Comparison of ENCODE assay signal across 2 cellular contexts in the genomic region with DNA sequence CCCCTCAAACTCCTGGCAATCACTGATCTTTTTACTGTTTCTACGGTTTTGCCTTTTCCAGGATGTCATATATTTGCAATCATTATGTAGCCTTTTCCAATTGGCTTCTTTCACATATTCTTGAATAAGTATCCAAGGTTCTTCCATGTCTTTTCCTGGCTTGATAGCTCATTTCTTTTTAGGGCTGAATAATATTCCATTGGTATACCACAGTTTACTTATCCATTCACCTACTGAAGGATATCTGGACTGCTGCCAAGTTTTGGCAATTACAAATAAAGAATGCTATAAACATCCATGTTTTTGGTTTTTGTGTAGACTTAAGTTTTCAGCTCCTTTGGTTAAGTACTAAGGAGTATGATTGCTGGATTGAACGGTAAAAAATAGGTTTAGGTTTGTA.
TF ChIP-seq lines count a peak whose summit lies in the region.

No MANE protein-coding gene starts in this region.

TF ChIP-seq in IMR-90, 13 proteins besides CTCF, POLR2A, EP300 and RAD21:
- TF ChIP-seq NFE2L2 (IDR thresholded peaks at IDR 0.05; ENCODE audit: low read depth, low read length) (no peak), MXI1 (IDR thresholded peaks at IDR 0.05; ENCODE audit: borderline replicate concordance, low read depth, low read length) (no peak), ELK1 (IDR thresholded peaks at IDR 0.05; ENCODE audit: borderline replicate concordance, low read depth, low read length) (no peak), MAZ (IDR thresholded peaks at IDR 0.05; ENCODE audit: borderline replicate concordance, low read depth, low read length) (no peak), RFX5 (IDR thresholded peaks at IDR 0.05; ENCODE audit: low read depth, low read length) (no peak), CHD1 (IDR thresholded peaks at IDR 0.05; ENCODE audit: low read depth, low read length) (no peak), FOS (IDR thresholded peaks at IDR 0.05; ENCODE audit: low read depth, low read length) (no peak), SMC3 (IDR thresholded peaks at IDR 0.05; ENCODE audit: low read depth, low read length) (no peak), RCOR1 (IDR thresholded peaks at IDR 0.05; ENCODE audit: insufficient replicate concordance, low read length) (no peak), BHLHE40 (IDR thresholded peaks at IDR 0.05; ENCODE audit: low read depth, low read length) (no peak), CEBPB (IDR thresholded peaks at IDR 0.05; ENCODE audit: low read depth, low read length) (no peak), MAFK (IDR thresholded peaks at IDR 0.05; ENCODE audit: low read depth, low read length) (no peak)
- TF ChIP-seq, protein P1, sequence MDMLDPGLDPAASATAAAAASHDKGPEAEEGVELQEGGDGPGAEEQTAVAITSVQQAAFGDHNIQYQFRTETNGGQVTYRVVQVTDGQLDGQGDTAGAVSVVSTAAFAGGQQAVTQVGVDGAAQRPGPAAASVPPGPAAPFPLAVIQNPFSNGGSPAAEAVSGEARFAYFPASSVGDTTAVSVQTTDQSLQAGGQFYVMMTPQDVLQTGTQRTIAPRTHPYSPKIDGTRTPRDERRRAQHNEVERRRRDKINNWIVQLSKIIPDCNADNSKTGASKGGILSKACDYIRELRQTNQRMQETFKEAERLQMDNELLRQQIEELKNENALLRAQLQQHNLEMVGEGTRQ (IDR thresholded peaks at IDR 0.05; ENCODE audit: low read depth, low read length): no peak

TF ChIP-seq in GM12878, 131 proteins besides CTCF, POLR2A, EP300 and RAD21:
- no peak for TF ChIP-seq HDAC6 (IDR thresholded peaks at IDR 0.05; ENCODE audit: unreplicated experiment)
- no peak for TF ChIP-seq NFIC (IDR thresholded peaks at IDR 0.05; ENCODE audit: low read depth, low read length)
- TF ChIP-seq, protein P1 (IDR thresholded peaks at IDR 0.05; ENCODE audit: borderline replicate concordance, low read depth, low read length): no peak
- TF ChIP-seq SIX5 (IDR thresholded peaks at IDR 0.05; ENCODE audit: low read depth, low read length, severe bottlenecking): no peak
- TF ChIP-seq SPI1 (IDR thresholded peaks at IDR 0.05; ENCODE audit: borderline replicate concordance, insufficient read depth, low read depth, low read length): no peak
- TF ChIP-seq SREBF1 (IDR thresholded peaks at IDR 0.05; ENCODE audit: low read length): no peak
